ENCODE assay signal across 8 cellular contexts in genomic region chr19:12806242-12807131, GRCh38. TPM values are rescaled to one million over a fixed set of nuclear protein-coding genes. Genes with fewer than 3 reads are reported as not detected.
DNase-seq lines count a peak whose midpoint lies in the region; ATAC-seq and TF ChIP-seq lines count a peak whose summit lies in the region.

Gene RNASEH2A (plus strand): TSS chr19:12806584. CDS start chr19:12806674, 90 bp downstream.

- H3K27ac ChIP-seq in esophagus squamous epithelium = peak within 1 kb of the TSS; percentile 73 to 82 (median 79)

- no peaks in the 10 kb centered on the region for H3K9me3 ChIP-seq in esophagus squamous epithelium

- peak; percentile 86 for DNase-seq in COR-L47 (lab: John Stamatoyannopoulos, UW)
- DNase-seq in activated T-cell treated with anti-CD3 and anti-CD28 coated beads, Interleukin-2, amount 50 U/mL, for 72 hours = peak; percentile 92 to 93
- no peak for DNase-seq in esophagus squamous epithelium (lab: John Stamatoyannopoulos, UW)
- peak; percentile 90 for DNase-seq in myocyte (ENCODE audit: low read depth)
- DNase-seq in stimulated activated effector memory CD8-positive, alpha-beta T cell treated with anti-CD3 and anti-CD28 coated beads, Interleukin-12 subunit alpha, Interleukin-12 subunit beta, amount 100 ng/mL, for 72 hours (ENCODE audit: low spot score in 2 of 2) = peak; percentile 79 to 91

- peak within 1 kb of the TSS; percentile 86 to 98 for H3K4me3 Mint-ChIP-seq in activated T-cell treated with anti-CD3 and anti-CD28 coated beads, Interleukin-2, amount 50 U/mL, for 72 hours
- H3K4me3 Mint-ChIP-seq in stimulated activated effector memory CD8-positive, alpha-beta T cell treated with anti-CD3 and anti-CD28 coated beads, Interleukin-12 subunit alpha, Interleukin-12 subunit beta, amount 100 ng/mL, for 72 hours = peak within 1 kb of the TSS; percentile 97

- 20 to 57% methylated on average over 3 to 10 of the region's 68 CpGs for WGBS in esophagus squamous epithelium, 2 donors

- no peak for TF ChIP-seq RAD21 in Ishikawa (IDR thresholded peaks at IDR 0.05; ENCODE audit: low read depth)

- H3K36me3 ChIP-seq in esophagus squamous epithelium = peaks cover 0 to 24% (median 5%) of the 10 kb centered on the region in 3 donors

- H3K27ac Mint-ChIP-seq in activated T-cell treated with anti-CD3 and anti-CD28 coated beads, Interleukin-2, amount 50 U/mL, for 72 hours = peak within 1 kb of the TSS; percentile 11
- peak within 1 kb of the TSS; percentile 96 for H3K27ac Mint-ChIP-seq in stimulated activated effector memory CD8-positive, alpha-beta T cell treated with anti-CD3 and anti-CD28 coated beads, Interleukin-12 subunit alpha, Interleukin-12 subunit beta, amount 100 ng/mL, for 72 hours

- intact Hi-C loops in esophagus squamous epithelium (cut with DNase I) = loop anchor here (10.0 kb wide), 1 partner anchor 92 kb away; no protein-coding TSS in a partner anchor

- TF ChIP-seq EP300 in Ishikawa (IDR thresholded peaks at IDR 0.05; ENCODE audit: borderline replicate concordance) = no peak

- no peaks in the 10 kb centered on the region for H3K9me3 Mint-ChIP-seq in activated T-cell treated with anti-CD3 and anti-CD28 coated beads, Interleukin-2, amount 50 U/mL, for 72 hours
- no peaks in the 10 kb centered on the region for H3K9me3 Mint-ChIP-seq in stimulated activated effector memory CD8-positive, alpha-beta T cell treated with anti-CD3 and anti-CD28 coated beads, Interleukin-12 subunit alpha, Interleukin-12 subunit beta, amount 100 ng/mL, for 72 hours

- peaks cover 2 to 7% of the 10 kb centered on the region in 2 donors for H3K36me3 Mint-ChIP-seq in activated T-cell treated with anti-CD3 and anti-CD28 coated beads, Interleukin-2, amount 50 U/mL, for 72 hours (ENCODE audit: insufficient read depth in 2 of 2)
- H3K36me3 Mint-ChIP-seq in stimulated activated effector memory CD8-positive, alpha-beta T cell treated with anti-CD3 and anti-CD28 coated beads, Interleukin-12 subunit alpha, Interleukin-12 subunit beta, amount 100 ng/mL, for 72 hours = peaks cover 60% of the 10 kb centered on the region

- peak; percentile 77 for ATAC-seq in GM21423 (IDR thresholded peaks at IDR 0.05; ENCODE audit: unreplicated experiment)
- peak; percentile 88 to 90 for ATAC-seq in activated T-cell treated with anti-CD3 and anti-CD28 coated beads, Interleukin-2, amount 50 U/mL, for 72 hours (replicated peaks in 1 of 2)
- peak; percentile 93 for ATAC-seq in stimulated activated effector memory CD8-positive, alpha-beta T cell treated with anti-CD3 and anti-CD28 coated beads, Interleukin-12 subunit alpha, Interleukin-12 subunit beta, amount 100 ng/mL, for 72 hours

- peaks cover 37% of the 10 kb centered on the region for H3K4me1 Mint-ChIP-seq in activated T-cell treated with anti-CD3 and anti-CD28 coated beads, Interleukin-2, amount 50 U/mL, for 72 hours (ENCODE audit: low read depth)
- H3K4me1 Mint-ChIP-seq in stimulated activated effector memory CD8-positive, alpha-beta T cell treated with anti-CD3 and anti-CD28 coated beads, Interleukin-12 subunit alpha, Interleukin-12 subunit beta, amount 100 ng/mL, for 72 hours = peaks cover 27% of the 10 kb centered on the region

- TF ChIP-seq POLR2A in esophagus squamous epithelium (IDR thresholded peaks at IDR 0.05) = peak in 1 of 4 donors; percentile 26

- no peaks in the 10 kb centered on the region for H3K27me3 ChIP-seq in esophagus squamous epithelium

- TF ChIP-seq CTCF in esophagus squamous epithelium (IDR thresholded peaks at IDR 0.05) = peak in 1 of 6 experiments; percentile 36

- H3K4me1 ChIP-seq in esophagus squamous epithelium = peaks cover 15 to 31% (median 23%) of the 10 kb centered on the region in 3 donors

- peak within 1 kb of the TSS; percentile 48 to 82 (median 70) for H3K4me3 ChIP-seq in esophagus squamous epithelium

- no peaks in the 10 kb centered on the region for H3K27me3 Mint-ChIP-seq in activated T-cell treated with anti-CD3 and anti-CD28 coated beads, Interleukin-2, amount 50 U/mL, for 72 hours (ENCODE audit: low read depth)

TF ChIP-seq in Ishikawa, 13 proteins besides CTCF, POLR2A, EP300 and RAD21 (continues in another document):
- TF ChIP-seq FOXM1 (IDR thresholded peaks at IDR 0.05; ENCODE audit: borderline replicate concordance, low read depth) (peak; percentile 53; the same call in 1 of the 2 replicates), TAF1 (IDR thresholded peaks at IDR 0.05; ENCODE audit: low read depth) (peak; percentile 75), NFIC (IDR thresholded peaks at IDR 0.05) (no peak), REST (IDR thresholded peaks at IDR 0.05; ENCODE audit: low read depth) (no peak)
- TF ChIP-seq, protein P1, sequence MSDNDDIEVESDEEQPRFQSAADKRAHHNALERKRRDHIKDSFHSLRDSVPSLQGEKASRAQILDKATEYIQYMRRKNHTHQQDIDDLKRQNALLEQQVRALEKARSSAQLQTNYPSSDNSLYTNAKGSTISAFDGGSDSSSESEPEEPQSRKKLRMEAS (IDR thresholded peaks at IDR 0.05) = peak; percentile 97

TF ChIP-seq in PFSK-1, 5 proteins besides CTCF, POLR2A, EP300 and RAD21:
- peak; percentile 55; the same call in 1 of the 2 replicates for TF ChIP-seq POLR2AphosphoS5 (IDR thresholded peaks at IDR 0.05; ENCODE audit: low read depth, low read length)
- no peak for TF ChIP-seq TAF1 (IDR thresholded peaks at IDR 0.05; ENCODE audit: borderline replicate concordance, insufficient read depth, low read length)

RNA-seq across cellular contexts. Expression of gene RNASEH2A, which starts in this region (rescaled TPM):
- polyA plus RNA-seq in PFSK-1 (2012; ENCODE audit: insufficient read length, low read depth) = 25.0 TPM
- 10 to 100 TPM; 29.6 to 31.1 TPM for total RNA-seq in activated T-cell treated with anti-CD3 and anti-CD28 coated beads, Interleukin-2, amount 50 U/mL, for 72 hours
- total RNA-seq in esophagus squamous epithelium (10 to 100 TPM in 3 of 4 donors, 1 to 10 TPM in 1; 7.1 to 19.2 (median 14.9) TPM), myocyte (3.5 and 4.3 TPM in 2 replicates)
- polyA plus RNA-seq in myocyte (2012) = 8.4 TPM
